Comparison of ENCODE assay signal across 11 cellular contexts in the genomic region with DNA sequence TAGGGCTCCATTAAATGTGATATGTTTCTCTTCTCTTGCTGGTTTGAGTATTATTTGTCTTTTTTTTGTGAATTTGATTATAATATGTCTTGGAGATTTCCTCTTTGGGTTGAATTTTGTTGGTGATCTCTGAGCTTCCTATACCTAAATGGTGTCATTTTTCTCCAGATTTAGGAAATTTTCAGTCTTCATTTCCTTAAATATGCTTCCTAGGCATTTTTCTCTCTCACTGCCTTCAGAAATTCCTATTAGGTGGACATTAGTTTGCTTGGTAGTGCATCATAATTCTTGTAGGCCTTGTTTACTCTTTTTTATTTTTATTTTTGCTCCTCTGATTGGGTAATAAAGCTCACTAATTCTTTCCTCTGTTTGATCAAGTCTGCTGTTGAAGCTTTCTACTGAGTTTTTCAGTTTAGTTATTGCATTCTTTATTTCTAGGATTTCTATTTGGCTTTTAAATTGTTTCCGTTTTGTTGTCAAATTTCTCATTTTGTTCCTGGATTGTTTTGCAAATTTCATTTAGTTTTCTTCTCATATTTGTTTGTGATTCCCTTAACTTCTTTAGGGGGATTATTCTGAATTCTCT. TPM values are rescaled to one million over a fixed set of nuclear protein-coding genes. Genes with fewer than 3 reads are reported as not detected.
"Had no signal": no experiment of that assay in that cellular context is flagged by ENCODE, and none has a peak within 500 bp of the region (broad histone marks: within the 10 kb centered on the region; RNA-seq: fewer than 3 reads in every experiment).

No MANE protein-coding gene starts in this region.

- H3K4me3 ChIP-seq: GM23338 had no signal

- H3K9ac ChIP-seq: KMS-11 had no signal

- H3K27ac Mint-ChIP-seq: GM23338, H9, HFFc6 had no signal

- H2AFZ ChIP-seq: GM23338 had no signal

- DNase-seq: H9, HCEC 1CT, HFFc6, IMR-90, KBM-7 had no signal

- H3K4me1 Mint-ChIP-seq: GM23338, H9 had no signal

- H3K4me2 ChIP-seq: GM23338, KMS-11 had no signal

- FAIRE-seq: H1, H54 had no signal

- ATAC-seq: GM23338 had no signal

- H3K4me3 Mint-ChIP-seq: GM23338, H9, HFFc6 had no signal

- H3K27ac ChIP-seq: HL-60, KMS-11 had no signal

RNA-seq across cellular contexts. Expression of gene CRACDL, which starts 36.6 kb away (rescaled TPM):
- total RNA-seq: HFFc6, HT1080, IMR-90 had no signal
- polyA plus RNA-seq: IMR-90 had no signal
